ENCODE assay signal across 8 cellular contexts in genomic region chr9:136799079-136799853, GRCh38. TPM values are rescaled to one million over a fixed set of nuclear protein-coding genes. Genes with fewer than 3 reads are reported as not detected.
DNase-seq lines count a peak whose midpoint lies in the region; ATAC-seq and TF ChIP-seq lines count a peak whose summit lies in the region.

No MANE protein-coding gene starts in this region.

- no peak overlapping the region for H3K27ac Mint-ChIP-seq in chondrocyte (ENCODE audit: unreplicated experiment)
- no peak overlapping the region for H3K27ac Mint-ChIP-seq in nephron progenitor cell
- H3K27ac Mint-ChIP-seq in immature natural killer cell, result no peak overlapping the region

- H3K4me3 Mint-ChIP-seq in chondrocyte (ENCODE audit: unreplicated experiment), result no peak overlapping the region
- peak overlapping the region; percentile 38 for H3K4me3 Mint-ChIP-seq in nephron progenitor cell
- peak overlapping the region in 2 of 5 donors; percentile 10 to 12 for H3K4me3 Mint-ChIP-seq in immature natural killer cell

- H3K27me3 Mint-ChIP-seq in chondrocyte (ENCODE audit: low read depth) (peaks cover 17% of the 10 kb centered on the region), nephron progenitor cell (ENCODE audit: low read depth, poor library complexity) (peaks cover 5% of the 10 kb centered on the region), immature natural killer cell (ENCODE audit: low read depth in 3 of 3) (peaks cover 6 to 16% (median 10%) of the 10 kb centered on the region in 3 donors)

- peaks cover 28% of the 10 kb centered on the region for H3K4me1 Mint-ChIP-seq in chondrocyte (ENCODE audit: low read depth)
- peaks cover 48% of the 10 kb centered on the region for H3K4me1 Mint-ChIP-seq in nephron progenitor cell
- H3K4me1 Mint-ChIP-seq in immature natural killer cell, result peaks cover 11 to 14% of the 10 kb centered on the region in 2 donors

- TF ChIP-seq CTCF in chondrocyte (IDR thresholded peaks at IDR 0.05) (no peak), nephron progenitor cell (IDR thresholded peaks at IDR 0.05) (no peak)

- no peak for ATAC-seq in GM18498 (IDR thresholded peaks at IDR 0.05; ENCODE audit: unreplicated experiment)

- H3K9me3 Mint-ChIP-seq in chondrocyte (ENCODE audit: low read depth) (no peaks in the 10 kb centered on the region), nephron progenitor cell (no peaks in the 10 kb centered on the region), immature natural killer cell (no peaks in the 10 kb centered on the region)

- H3K36me3 Mint-ChIP-seq in chondrocyte (ENCODE audit: low read depth) (peaks cover 5% of the 10 kb centered on the region), nephron progenitor cell (ENCODE audit: low read depth) (peaks cover 9% of the 10 kb centered on the region), immature natural killer cell (no peaks in the 10 kb centered on the region)

- DNase-seq in DMS153 (lab: John Stamatoyannopoulos, UW) (peak; percentile 53), NCI-H1092 (lab: John Stamatoyannopoulos, UW) (peak; percentile 70), chondrocyte (ENCODE audit: low spot score) (peak; percentile 84), nephron progenitor cell (no peak), NCI-H2107 treated with DMSO at 0.1 percent for 48 hours (lab: John Stamatoyannopoulos, UW; ENCODE audit: unreplicated experiment) (no peak), EL (no peak), immature natural killer cell (no peak)

RNA-seq across cellular contexts. Expression of gene CCDC183, which starts 3.1 kb away (rescaled TPM):
- total RNA-seq in chondrocyte, result 0.62 to 1.5 TPM (median 1.4 TPM) in 3 replicates
- polyA plus RNA-seq in immature natural killer cell, result under 1 TPM; 0.37 to 0.46 (median 0.40) TPM

RNA-seq across cellular contexts. Expression of gene TMEM141, which starts 8.1 kb away (rescaled TPM):
- 31.2 to 40.0 TPM (median 32.5 TPM) in 3 replicates for total RNA-seq in chondrocyte
- polyA plus RNA-seq in immature natural killer cell, result 10 to 100 TPM; 61.2 to 83.3 (median 62.1) TPM

RNA-seq across cellular contexts. Expression of gene RABL6, which starts 8.5 kb away (rescaled TPM):
- total RNA-seq in chondrocyte, result 61.5 to 71.8 TPM (median 62.2 TPM) in 3 replicates
- polyA plus RNA-seq in immature natural killer cell, result 10 to 100 TPM in 2 of 3 donors, 1 to 10 TPM in 1; 5.4 to 24.6 (median 11.0) TPM

RNA-seq across cellular contexts. Expression of gene LCN15, which starts 34.9 kb away (rescaled TPM):
- not detected in 3 replicates for total RNA-seq in chondrocyte
- not detected for polyA plus RNA-seq in immature natural killer cell

RNA-seq across cellular contexts. Expression of gene LCN8, which starts 41.2 kb away (rescaled TPM):
- not detected in 3 replicates for total RNA-seq in chondrocyte
- polyA plus RNA-seq in immature natural killer cell, result under 1 TPM in 1 of 3 donors, not detected in 2; 0.62 TPM

Comparison
In these comparisons a context has a peak if more than half of its experiments do, and no peak if none do; other contexts are left out.
1. DNase-seq: peak in DMS153 (single experiment), NCI-H1092 (single experiment) and chondrocyte (single experiment); none in nephron progenitor cell (single experiment), NCI-H2107 treated with DMSO at 0.1 percent for 48 hours (single experiment), EL (single experiment) and immature natural killer cell (0 of 3).